30 cellular contexts compared by ENCODE assay signal in the genomic region with DNA sequence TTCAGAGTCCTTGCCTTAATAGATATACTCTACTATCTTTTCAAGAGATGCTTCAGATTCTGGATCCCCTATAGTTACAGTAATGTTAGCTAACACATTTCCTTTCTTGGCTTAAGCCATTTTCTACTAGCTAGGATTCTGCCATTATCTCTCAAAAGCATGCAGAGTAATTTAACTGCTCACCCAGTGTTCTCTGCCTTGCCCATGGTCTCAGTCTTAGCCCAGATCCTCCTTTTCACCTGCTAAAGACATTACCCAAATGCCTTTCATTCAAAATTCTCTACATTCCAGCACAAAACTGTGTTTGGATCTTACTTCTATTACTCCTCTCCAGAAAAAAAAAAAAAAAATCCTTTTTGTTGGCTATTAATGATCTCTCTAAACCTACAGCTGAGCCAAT.
"Had no signal": no experiment of that assay in that cellular context is flagged by ENCODE, and none has a peak within 500 bp of the region (broad histone marks: within the 10 kb centered on the region; RNA-seq: fewer than 3 reads in every experiment).

No MANE protein-coding gene starts in this region.

- H3K4me1 ChIP-seq: left lung, lower lobe of right lung, neural progenitor cell, parathyroid adenoma, right atrium auricular region, right lobe of liver, tibial nerve, vagina had no signal

- H3K36me3 ChIP-seq: left lung, lower lobe of right lung, neural progenitor cell, neutrophil, right atrium auricular region, right lobe of liver, tibial nerve, vagina had no signal

- H3K27me3 Mint-ChIP-seq: naive B cell; stimulated activated memory B cell treated with anti-CD40 and anti-IgM and Interleukin-4, amounts not matched to agents 10 μg/mL and 1 μg/mL and 100 μg/mL, for 72 hours; stimulated activated naive CD8-positive, alpha-beta T cell treated with anti-CD3 and anti-CD28 coated beads, Interleukin-15, amount 100 ng/mL, for 72 hours; type B pancreatic cell had no signal

- H3K27ac Mint-ChIP-seq: immature natural killer cell; mesothelial cell of epicardium; naive B cell; natural killer cell; nephron progenitor cell; neural progenitor cell; stimulated activated memory B cell treated with anti-CD40 and anti-IgM and Interleukin-4, amounts not matched to agents 10 μg/mL and 1 μg/mL and 100 μg/mL, for 72 hours; stimulated activated naive CD8-positive, alpha-beta T cell treated with anti-CD3 and anti-CD28 coated beads, Interleukin-15, amount 100 ng/mL, for 72 hours; type B pancreatic cell had no signal

- H3K4me2 ChIP-seq: neural progenitor cell, smooth muscle cell had no signal

- H3K27ac ChIP-seq: left lung, lower lobe of right lung, neural progenitor cell, neutrophil, parathyroid adenoma, right atrium auricular region, right lobe of liver, tibial nerve, vagina had no signal

- ATAC-seq: left colon; left lung; lower lobe of right lung; natural killer cell; right lobe of liver; stimulated activated memory B cell treated with anti-CD40 and anti-IgM and Interleukin-4, amounts not matched to agents 10 μg/mL and 1 μg/mL and 100 μg/mL, for 72 hours; stimulated activated naive CD8-positive, alpha-beta T cell treated with anti-CD3 and anti-CD28 coated beads, Interleukin-15, amount 100 ng/mL, for 72 hours had no signal

- H3K27me3 ChIP-seq: left lung, neural progenitor cell, neutrophil, right atrium auricular region, right lobe of liver, tibial nerve, vagina had no signal

- H3K4me3 Mint-ChIP-seq: immature natural killer cell; mesothelial cell of epicardium; naive B cell; natural killer cell; nephron progenitor cell; neural progenitor cell; stimulated activated memory B cell treated with anti-CD40 and anti-IgM and Interleukin-4, amounts not matched to agents 10 μg/mL and 1 μg/mL and 100 μg/mL, for 72 hours; stimulated activated naive CD8-positive, alpha-beta T cell treated with anti-CD3 and anti-CD28 coated beads, Interleukin-15, amount 100 ng/mL, for 72 hours; type B pancreatic cell had no signal

- H3K36me3 Mint-ChIP-seq: mesothelial cell of epicardium; natural killer cell; stimulated activated memory B cell treated with anti-CD40 and anti-IgM and Interleukin-4, amounts not matched to agents 10 μg/mL and 1 μg/mL and 100 μg/mL, for 72 hours; type B pancreatic cell had no signal

- DNase-seq: hippocampal formation; immature natural killer cell; kidney; left colon; left lung; lower lobe of right lung; mammary epithelial cell; mesenchymal stem cell; naive B cell; natural killer cell; nephron progenitor cell; occipital lobe; right lobe of liver; stimulated activated CD4-positive, alpha-beta T cell treated with anti-CD3 and anti-CD28 coated beads, Interleukin-1b, Interleukin-23, amount 100 ng/mL, for 48 hours; stimulated activated CD4-positive, alpha-beta T cell treated with anti-CD3 and anti-CD28 coated beads, Interleukin-2, amount 100 ng/mL, for 48 hours; stimulated activated CD4-positive, alpha-beta T cell treated with anti-CD3 and anti-CD28 coated beads, Interleukin-4, amount 100 ng/mL, for 4 hours; stimulated activated CD8-positive, alpha-beta memory T cell treated with anti-CD3 and anti-CD28 coated beads, Interleukin-4, amount 100 ng/mL, for 48 hours; stimulated activated naive CD4-positive, alpha-beta T cell treated with Interleukin-2 at 50 U/mL for 16 hours; stimulated activated naive CD8-positive, alpha-beta T cell treated with anti-CD3 and anti-CD28 coated beads, Interleukin-15, amount 100 ng/mL, for 72 hours; substantia nigra had no signal

- H3K4me1 Mint-ChIP-seq: immature natural killer cell; naive B cell; natural killer cell; nephron progenitor cell; neural progenitor cell; stimulated activated memory B cell treated with anti-CD40 and anti-IgM and Interleukin-4, amounts not matched to agents 10 μg/mL and 1 μg/mL and 100 μg/mL, for 72 hours; stimulated activated naive CD8-positive, alpha-beta T cell treated with anti-CD3 and anti-CD28 coated beads, Interleukin-15, amount 100 ng/mL, for 72 hours had no signal

- H3K4me3 ChIP-seq: left lung, lower lobe of right lung, neural progenitor cell, right atrium auricular region, right lobe of liver, smooth muscle cell, tibial nerve, vagina had no signal

- H3K79me2 ChIP-seq: parathyroid adenoma had no signal

- H3K9ac ChIP-seq: neural progenitor cell, parathyroid adenoma had no signal
